In genomic region chr22:46052801-46053562, GRCh38 we compare ENCODE assay signal across 7 cellular contexts.
A peak's percentile ranks its signal among the peaks of the same experiment; 100 is the strongest.
DNase-seq lines count a peak whose midpoint lies in the region; ATAC-seq and TF ChIP-seq lines count a peak whose summit lies in the region.

No MANE protein-coding gene starts in this region.

- ATAC-seq in HG03469 (IDR thresholded peaks at IDR 0.05; ENCODE audit: unreplicated experiment): no peak

- DNase-seq in NCI-H69 (lab: John Stamatoyannopoulos, UW) (peak; percentile 91), ascending aorta (ENCODE audit: low spot score in 2 of 2) (peak; percentile 10 to 71), islet precursor cell (peak; percentile 49)
- peak; percentile 43 to 45 for DNase-seq in stimulated activated CD4-positive, alpha-beta T cell treated with anti-CD3 and anti-CD28 coated beads, Interleukin-2, amount 100 ng/mL, for 24 hours
- no peak for DNase-seq in NK-92 treated with Interleukin-12 subunit alpha and Interleukin-12 subunit beta, amount 100 ng/mL, for 24 hours (lab: John Stamatoyannopoulos, UW)

- intact Hi-C loops in ascending aorta (cut with DNase I): loop anchor here (2.0 to 10.0 kb wide), 3 partner anchors 18 to 52 kb away; no protein-coding TSS in a partner anchor

- peaks cover 22 to 55% of the 10 kb centered on the region in 2 donors for H3K4me1 ChIP-seq in ascending aorta

- H3K4me3 ChIP-seq in GM12875 (ENCODE audit: low read depth, low read length) (peak overlapping the region; percentile 65), ascending aorta (peak overlapping the region; percentile 73 to 85)

- peak overlapping the region; percentile 97 to 98 for H3K27ac ChIP-seq in ascending aorta

- no peaks in the 10 kb centered on the region for H3K36me3 ChIP-seq in ascending aorta

- no peaks in the 10 kb centered on the region for H3K27me3 ChIP-seq in ascending aorta

- H3K9me3 ChIP-seq in ascending aorta: no peaks in the 10 kb centered on the region

- TF ChIP-seq CTCF in GM12875 (IDR thresholded peaks at IDR 0.05; ENCODE audit: borderline replicate concordance, insufficient read depth, low read depth, low read length) (no peak), ascending aorta (IDR thresholded peaks at IDR 0.05) (no peak)
